In the genomic region with DNA sequence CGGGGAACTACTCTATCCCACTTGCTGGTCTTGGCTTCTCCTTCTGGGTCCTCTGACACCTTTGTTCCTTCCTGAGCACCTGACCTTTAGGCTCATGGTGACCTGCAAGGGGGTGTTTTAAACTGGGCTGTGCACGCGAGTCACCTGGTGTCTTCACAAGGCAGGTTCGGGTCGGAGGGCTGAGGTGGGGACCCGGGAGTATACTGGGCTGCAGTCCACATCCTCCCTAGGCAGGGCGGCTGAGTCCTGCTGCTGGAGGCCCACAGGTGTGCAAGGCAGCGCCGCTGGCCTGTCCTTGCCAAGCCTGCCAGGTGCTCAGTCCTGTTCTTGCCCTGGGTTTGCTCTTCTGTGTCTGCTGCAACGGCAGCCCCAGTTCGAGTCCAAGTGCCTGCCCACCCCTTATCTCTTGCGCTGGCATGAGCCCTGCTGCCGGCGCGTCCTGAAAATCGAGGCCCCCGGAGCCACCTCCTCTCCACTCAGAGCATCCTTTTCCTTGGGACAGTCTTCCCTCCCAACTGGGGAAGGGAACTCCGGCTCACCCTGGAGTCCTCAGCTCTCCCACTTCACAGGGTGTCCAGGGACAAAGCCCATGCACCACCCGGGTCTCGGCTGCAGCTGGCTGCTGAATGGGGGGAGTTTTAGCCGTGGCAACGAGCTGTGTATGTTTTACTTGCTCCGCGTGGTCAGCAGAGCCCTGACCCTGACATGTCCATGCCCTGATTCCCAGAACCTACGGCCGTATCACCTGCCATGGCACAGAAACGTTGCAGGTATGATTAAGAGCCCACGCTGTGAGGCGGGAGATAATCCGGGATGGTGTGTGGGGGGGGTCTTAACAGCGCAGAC, we compare ENCODE assay signal across 26 cellular contexts.
"Had no signal": no experiment of that assay in that cellular context is flagged by ENCODE, and none has a peak within 500 bp of the region (broad histone marks: within the 10 kb centered on the region; RNA-seq: fewer than 3 reads in every experiment).

No MANE protein-coding gene starts in this region.

- FAIRE-seq: bronchial epithelial cell, frontal cortex had no signal

- H3K36me3 ChIP-seq: colonic mucosa, uterus had no signal

- H3K4me3 ChIP-seq: colonic mucosa, dorsolateral prefrontal cortex, uterus had no signal

- H3K4me3 Mint-ChIP-seq: activated CD4-positive, alpha-beta memory T cell treated with anti-CD3 and anti-CD28 coated beads, Interleukin-2, amount 10 ng/mL, durations not matched to agents 7 days and 5 days; activated CD4-positive, alpha-beta T cell treated with anti-CD3 and anti-CD28 coated beads, Interleukin-2, amount 10 ng/mL, durations not matched to agents 7 days and 5 days; activated naive CD8-positive, alpha-beta T cell; naive thymus-derived CD4-positive, alpha-beta T cell; stimulated activated effector memory CD8-positive, alpha-beta T cell treated with anti-CD3 and anti-CD28 coated beads, Interleukin-12 subunit alpha, Interleukin-12 subunit beta, amount 100 ng/mL, for 72 hours; stimulated activated naive CD8-positive, alpha-beta T cell treated with anti-CD3 and anti-CD28 coated beads, Interleukin-15, Interleukin-2, amounts not matched to agents 100 ng/mL and 50 ng/mL, for 24 hours; T-helper 17 cell; type B pancreatic cell; WTC11 had no signal

- ATAC-seq: left cardiac atrium; naive thymus-derived CD4-positive, alpha-beta T cell; stimulated activated effector memory CD8-positive, alpha-beta T cell treated with anti-CD3 and anti-CD28 coated beads, Interleukin-12 subunit alpha, Interleukin-12 subunit beta, amount 100 ng/mL, for 72 hours; T-helper 17 cell; WTC11 had no signal

- DNase-seq: activated CD4-positive, alpha-beta memory T cell treated with anti-CD3 and anti-CD28 coated beads, Interleukin-2, amount 10 ng/mL, durations not matched to agents 7 days and 5 days; activated CD4-positive, alpha-beta T cell treated with anti-CD3 and anti-CD28 coated beads for 1 hour; activated CD4-positive, alpha-beta T cell treated with anti-CD3 and anti-CD28 coated beads, Interleukin-2, amount 10 ng/mL, durations not matched to agents 7 days and 5 days; activated effector memory CD4-positive, alpha-beta T cell treated with Interleukin-2 at 50 U/mL for 16 hours; activated naive CD4-positive, alpha-beta T cell treated with Interleukin-2 at 50 U/mL for 16 hours; anterior cingulate cortex; colonic mucosa; dorsolateral prefrontal cortex; effector memory CD4-positive, alpha-beta T cell; islet precursor cell; left cardiac atrium; midbrain; naive thymus-derived CD4-positive, alpha-beta T cell; nucleus accumbens; stimulated activated CD4-positive, alpha-beta T cell treated with anti-CD3 and anti-CD28 coated beads, Interleukin-12 subunit alpha, Interleukin-12 subunit beta, amount 100 ng/mL, for 4 hours; stimulated activated CD4-positive, alpha-beta T cell treated with anti-CD3 and anti-CD28 coated beads, Interleukin-4, amount 100 ng/mL, for 24 hours; T-helper 17 cell; T1000; uterus had no signal

- H3K27ac Mint-ChIP-seq: activated CD4-positive, alpha-beta memory T cell treated with anti-CD3 and anti-CD28 coated beads, Interleukin-2, amount 10 ng/mL, durations not matched to agents 7 days and 5 days; activated CD4-positive, alpha-beta T cell treated with anti-CD3 and anti-CD28 coated beads, Interleukin-2, amount 10 ng/mL, durations not matched to agents 7 days and 5 days; activated naive CD8-positive, alpha-beta T cell; naive thymus-derived CD4-positive, alpha-beta T cell; stimulated activated effector memory CD8-positive, alpha-beta T cell treated with anti-CD3 and anti-CD28 coated beads, Interleukin-12 subunit alpha, Interleukin-12 subunit beta, amount 100 ng/mL, for 72 hours; stimulated activated naive CD8-positive, alpha-beta T cell treated with anti-CD3 and anti-CD28 coated beads, Interleukin-15, Interleukin-2, amounts not matched to agents 100 ng/mL and 50 ng/mL, for 24 hours; T-helper 17 cell; type B pancreatic cell; WTC11 had no signal

- H3K4me1 ChIP-seq: colonic mucosa, uterus had no signal

- H3K27me3 ChIP-seq: colonic mucosa, uterus had no signal

- H3K27ac ChIP-seq: colonic mucosa, dorsolateral prefrontal cortex, uterus had no signal

- H3K9me3 Mint-ChIP-seq: activated CD4-positive, alpha-beta T cell treated with anti-CD3 and anti-CD28 coated beads, Interleukin-2, amount 10 ng/mL, durations not matched to agents 7 days and 5 days; stimulated activated effector memory CD8-positive, alpha-beta T cell treated with anti-CD3 and anti-CD28 coated beads, Interleukin-12 subunit alpha, Interleukin-12 subunit beta, amount 100 ng/mL, for 72 hours; stimulated activated naive CD8-positive, alpha-beta T cell treated with anti-CD3 and anti-CD28 coated beads, Interleukin-15, Interleukin-2, amounts not matched to agents 100 ng/mL and 50 ng/mL, for 24 hours; type B pancreatic cell; WTC11 had no signal

- H3K4me1 Mint-ChIP-seq: activated CD4-positive, alpha-beta memory T cell treated with anti-CD3 and anti-CD28 coated beads, Interleukin-2, amount 10 ng/mL, durations not matched to agents 7 days and 5 days; activated CD4-positive, alpha-beta T cell treated with anti-CD3 and anti-CD28 coated beads, Interleukin-2, amount 10 ng/mL, durations not matched to agents 7 days and 5 days; stimulated activated effector memory CD8-positive, alpha-beta T cell treated with anti-CD3 and anti-CD28 coated beads, Interleukin-12 subunit alpha, Interleukin-12 subunit beta, amount 100 ng/mL, for 72 hours; T-helper 17 cell had no signal

- H3K9me3 ChIP-seq: colonic mucosa, uterus had no signal

- H3K36me3 Mint-ChIP-seq: activated naive CD8-positive, alpha-beta T cell; naive thymus-derived CD4-positive, alpha-beta T cell; stimulated activated effector memory CD8-positive, alpha-beta T cell treated with anti-CD3 and anti-CD28 coated beads, Interleukin-12 subunit alpha, Interleukin-12 subunit beta, amount 100 ng/mL, for 72 hours; type B pancreatic cell; WTC11 had no signal

- H3K27me3 Mint-ChIP-seq: activated CD4-positive, alpha-beta memory T cell treated with anti-CD3 and anti-CD28 coated beads, Interleukin-2, amount 10 ng/mL, durations not matched to agents 7 days and 5 days; activated CD4-positive, alpha-beta T cell treated with anti-CD3 and anti-CD28 coated beads, Interleukin-2, amount 10 ng/mL, durations not matched to agents 7 days and 5 days; activated naive CD8-positive, alpha-beta T cell; stimulated activated naive CD8-positive, alpha-beta T cell treated with anti-CD3 and anti-CD28 coated beads, Interleukin-15, Interleukin-2, amounts not matched to agents 100 ng/mL and 50 ng/mL, for 24 hours had no signal
